8 cellular contexts compared by ENCODE assay signal in the genomic region with DNA sequence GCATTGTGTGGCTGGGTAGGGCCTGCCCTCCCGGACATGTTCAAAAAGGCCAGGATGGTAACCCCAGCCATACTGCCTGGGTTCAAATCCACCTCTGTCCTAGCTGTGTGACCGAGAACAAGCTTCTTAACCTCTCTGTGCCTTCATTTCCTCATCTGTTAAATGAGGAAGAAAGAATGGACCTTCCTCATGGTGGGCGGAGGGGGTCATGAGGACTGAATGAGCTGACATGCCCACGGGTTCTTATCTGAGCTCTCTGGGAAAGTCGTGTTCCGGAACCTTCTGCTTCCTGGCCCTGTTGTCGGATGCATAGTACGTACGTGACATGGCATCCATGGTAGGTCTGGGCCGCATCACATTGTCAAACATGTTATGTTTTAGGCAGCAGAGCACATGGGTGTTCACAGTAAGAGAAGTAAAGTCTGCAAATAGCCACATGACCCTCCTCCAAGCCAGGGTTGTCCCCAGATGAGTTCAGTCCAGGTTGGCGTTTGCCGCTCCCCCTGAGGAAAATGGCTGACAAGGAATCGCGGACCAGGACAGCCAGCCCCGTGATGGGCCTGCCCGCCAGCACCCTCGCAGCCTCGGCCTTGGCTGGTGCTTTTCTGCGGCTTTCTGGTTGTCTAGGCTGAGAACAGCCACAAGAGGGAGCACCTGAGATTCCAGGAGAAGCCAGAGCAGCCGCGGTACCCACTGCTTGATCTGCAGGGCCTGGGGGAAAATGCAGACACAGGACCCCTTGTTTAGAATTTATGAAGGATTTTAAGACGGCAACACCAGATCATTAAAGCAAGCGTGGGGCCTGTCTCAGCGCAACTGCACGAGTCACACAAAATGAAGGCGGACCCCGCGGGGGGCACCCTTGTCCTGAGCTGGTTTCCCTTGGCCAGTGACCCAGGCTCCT. TPM values are rescaled to one million over a fixed set of nuclear protein-coding genes. Genes with fewer than 3 reads are reported as not detected.
DNase-seq lines count a peak whose midpoint lies in the region; ATAC-seq and TF ChIP-seq lines count a peak whose summit lies in the region.

No MANE protein-coding gene starts in this region.

- CTCF ChIA-PET in HEK293T (lab: Yijun Ruan, JAX): interaction anchor here (0.5 to 1.5 kb wide), 10 partner anchors 8 to 169 kb away, joined by 3 to 5 read pairs (median 3); partner anchors contain the start of genes CA11 and HSD17B14
- CTCF ChIA-PET in activated CD8-positive, alpha-beta T cell treated with anti-CD3 and anti-CD28 coated beads for 36 hours (lab: Charles Lee): interaction anchor here (0.6 to 3.1 kb wide), 29 partner anchors 8 to 297 kb away, joined by 3 to 18 read pairs (median 4); partner anchors contain the start of genes CA11 and RASIP1

- H3K27ac Mint-ChIP-seq in activated CD8-positive, alpha-beta T cell treated with anti-CD3 and anti-CD28 coated beads for 36 hours: no peak overlapping the region

- peak; percentile 92 for TF ChIP-seq CTCF in BE2C (IDR thresholded peaks at IDR 0.05; ENCODE audit: low read depth, low read length)
- TF ChIP-seq CTCF in activated CD8-positive, alpha-beta T cell treated with anti-CD3 and anti-CD28 coated beads for 36 hours (IDR thresholded peaks at IDR 0.05): peak; percentile 75
- peak; percentile 87 for TF ChIP-seq CTCF in lung (IDR thresholded peaks at IDR 0.05; ENCODE audit: control extremely low read depth, extremely low read depth)

- H3K4me3 Mint-ChIP-seq in activated CD8-positive, alpha-beta T cell treated with anti-CD3 and anti-CD28 coated beads for 36 hours: no peak overlapping the region

- H3K4me1 Mint-ChIP-seq in activated CD8-positive, alpha-beta T cell treated with anti-CD3 and anti-CD28 coated beads for 36 hours (ENCODE audit: low read depth): peaks cover 3% of the 10 kb centered on the region

- H3K27me3 ChIP-seq in BE2C (no peaks in the 10 kb centered on the region), lung (ENCODE audit: control insufficient read depth, insufficient read depth) (no peaks in the 10 kb centered on the region)

- DNase-seq in BE2C: peak; percentile 90
- DNase-seq in HEK293T (ENCODE audit: extremely low spot score): peak; percentile 93
- peak; percentile 69 for DNase-seq in NCI-H82 treated with DMSO at 0.1 percent for 48 hours (lab: John Stamatoyannopoulos, UW; ENCODE audit: unreplicated experiment)
- peak; percentile 85 for DNase-seq in activated CD8-positive, alpha-beta T cell treated with anti-CD3 and anti-CD28 coated beads for 36 hours
- peak; percentile 88 for DNase-seq in ecto neural progenitor cell (ENCODE audit: low spot score)
- DNase-seq in lung (ENCODE audit: low spot score): peak; percentile 79
- DNase-seq in stimulated activated CD8-positive, alpha-beta memory T cell treated with anti-CD3 and anti-CD28 coated beads, Interleukin-12 subunit alpha, Interleukin-12 subunit beta, amount 100 ng/mL, for 1 hour (ENCODE audit: low read depth): peak; percentile 57

- intact Hi-C loops in activated CD8-positive, alpha-beta T cell treated with anti-CD3 and anti-CD28 coated beads for 36 hours (cut with micrococcal nuclease): no loop called here

- no peaks in the 10 kb centered on the region for H3K9me3 Mint-ChIP-seq in activated CD8-positive, alpha-beta T cell treated with anti-CD3 and anti-CD28 coated beads for 36 hours

- no peaks in the 10 kb centered on the region for H3K36me3 Mint-ChIP-seq in activated CD8-positive, alpha-beta T cell treated with anti-CD3 and anti-CD28 coated beads for 36 hours (ENCODE audit: low read depth)

- POLR2A ChIA-PET in HEK293T (lab: Yijun Ruan, JAX): interaction anchor here (0.9 to 2.4 kb wide), 6 partner anchors 29 to 197 kb away, joined by 3 to 8 read pairs (median 3); partner anchors contain the start of genes PPP1R15A, RPL18 and SPHK2
- POLR2A ChIA-PET in activated CD8-positive, alpha-beta T cell treated with anti-CD3 and anti-CD28 coated beads for 36 hours (lab: Charles Lee): interaction anchor here (0.6 to 0.9 kb wide), 2 partner anchors 52 to 142 kb away, joined by 3 to 4 read pairs; no protein-coding TSS in a partner anchor

- H3K4me1 ChIP-seq in BE2C (peaks cover 4% of the 10 kb centered on the region; the same call in 1 of the 2 replicates), lung (ENCODE audit: control insufficient read depth in 2 of 2, insufficient read depth in 2 of 2, low read length in 2 of 2) (peaks cover 0 to 7% of the 10 kb centered on the region in 2 donors)

- no peaks in the 10 kb centered on the region for H3K36me3 ChIP-seq in BE2C
- H3K36me3 ChIP-seq in lung (ENCODE audit: control insufficient read depth in 2 of 2, insufficient read depth in 2 of 2, low read length in 2 of 2): no peaks in the 10 kb centered on the region

- no peak overlapping the region for H3K4me3 ChIP-seq in BE2C (ENCODE audit: low read depth, low read length)
- no peak overlapping the region for H3K4me3 ChIP-seq in lung

- H3K9me3 ChIP-seq in BE2C: no peaks in the 10 kb centered on the region
- no peaks in the 10 kb centered on the region for H3K9me3 ChIP-seq in lung (ENCODE audit: control insufficient read depth in 2 of 2, insufficient read depth in 1 of 2, low read length in 1 of 2)

- no peaks in the 10 kb centered on the region for H3K27me3 Mint-ChIP-seq in activated CD8-positive, alpha-beta T cell treated with anti-CD3 and anti-CD28 coated beads for 36 hours

- peak overlapping the region in 1 of 2 donors; percentile 54 for H3K27ac ChIP-seq in lung (ENCODE audit: low read depth in 1 of 2, low read length in 1 of 2)

- ATAC-seq in activated CD8-positive, alpha-beta T cell treated with anti-CD3 and anti-CD28 coated beads for 36 hours: peak; percentile 99
- ATAC-seq in lung (ENCODE audit: insufficient read depth, low FRiP score) (peak; percentile 80), GM21786 (IDR thresholded peaks at IDR 0.05; ENCODE audit: unreplicated experiment) (no peak)

- 36 to 38% methylated on average over 28 of the region's 28 CpGs for WGBS in lung, 2 donors

TF ChIP-seq in HEK293T, 16 proteins besides CTCF, POLR2A, EP300 and RAD21:
- TF ChIP-seq FOXK2 (IDR thresholded peaks at IDR 0.05) (no peak), ELF4 (IDR thresholded peaks at IDR 0.05) (no peak), HDGF (IDR thresholded peaks at IDR 0.05; ENCODE audit: borderline replicate concordance) (no peak), ZNF384 (IDR thresholded peaks at IDR 0.05) (no peak), ARNT (IDR thresholded peaks at IDR 0.05) (no peak), LEF1 (IDR thresholded peaks at IDR 0.05; ENCODE audit: borderline replicate concordance) (no peak), BHLHE40 (IDR thresholded peaks at IDR 0.05; ENCODE audit: borderline replicate concordance) (no peak), CTBP1 (IDR thresholded peaks at IDR 0.05; ENCODE audit: borderline replicate concordance) (no peak), L3MBTL2 (conservative IDR thresholded peaks at IDR 0.05) (no peak), FOXM1 (IDR thresholded peaks at IDR 0.05; ENCODE audit: borderline replicate concordance) (no peak), SUZ12 (IDR thresholded peaks at IDR 0.05) (no peak)
- TF ChIP-seq, protein P1, sequence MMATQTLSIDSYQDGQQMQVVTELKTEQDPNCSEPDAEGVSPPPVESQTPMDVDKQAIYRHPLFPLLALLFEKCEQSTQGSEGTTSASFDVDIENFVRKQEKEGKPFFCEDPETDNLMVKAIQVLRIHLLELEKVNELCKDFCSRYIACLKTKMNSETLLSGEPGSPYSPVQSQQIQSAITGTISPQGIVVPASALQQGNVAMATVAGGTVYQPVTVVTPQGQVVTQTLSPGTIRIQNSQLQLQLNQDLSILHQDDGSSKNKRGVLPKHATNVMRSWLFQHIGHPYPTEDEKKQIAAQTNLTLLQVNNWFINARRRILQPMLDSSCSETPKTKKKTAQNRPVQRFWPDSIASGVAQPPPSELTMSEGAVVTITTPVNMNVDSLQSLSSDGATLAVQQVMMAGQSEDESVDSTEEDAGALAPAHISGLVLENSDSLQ (IDR thresholded peaks at IDR 0.05): no peak

RNA-seq across cellular contexts. Expression of gene NTN5, which starts 2.4 kb away (rescaled TPM):
- not detected for polyA plus RNA-seq in BE2C (2012; ENCODE audit: insufficient read depth, insufficient read length, low read depth)
- total RNA-seq in activated CD8-positive, alpha-beta T cell treated with anti-CD3 and anti-CD28 coated beads for 36 hours: under 1 TPM; 0.16 to 0.83 TPM
- total RNA-seq in lung: under 1 TPM; 0.26 to 0.28 TPM
- under 1 TPM; 0.11 to 0.28 TPM for polyA plus RNA-seq in lung

RNA-seq across cellular contexts. Expression of gene FUT2, which starts 20.6 kb away (rescaled TPM):
- polyA plus RNA-seq in BE2C (2012; ENCODE audit: insufficient read depth, insufficient read length, low read depth): 3.1 TPM
- not detected for total RNA-seq in activated CD8-positive, alpha-beta T cell treated with anti-CD3 and anti-CD28 coated beads for 36 hours
- total RNA-seq in lung: 1 to 10 TPM in 1 of 2 donors, under 1 TPM in 1; 0.40 to 5.6 TPM
- polyA plus RNA-seq in lung: 1 to 10 TPM; 4.4 to 6.5 TPM

RNA-seq across cellular contexts. Expression of gene CA11, which starts 29.2 kb away (rescaled TPM):
- 31.1 TPM for polyA plus RNA-seq in BE2C (2012; ENCODE audit: insufficient read depth, insufficient read length, low read depth)
- 10 to 100 TPM; 11.1 to 13.0 TPM for total RNA-seq in activated CD8-positive, alpha-beta T cell treated with anti-CD3 and anti-CD28 coated beads for 36 hours
- total RNA-seq in lung: 1 to 10 TPM in 1 of 2 donors, under 1 TPM in 1; 0.88 to 5.4 TPM
- polyA plus RNA-seq in lung: 10 to 100 TPM in 1 of 2 donors, 1 to 10 TPM in 1; 4.8 to 13.0 TPM

RNA-seq across cellular contexts. Expression of gene DBP, which starts 38.0 kb away (rescaled TPM):
- 47.7 TPM for polyA plus RNA-seq in BE2C (2012; ENCODE audit: insufficient read depth, insufficient read length, low read depth)
- 10 to 100 TPM; 10.8 to 13.1 TPM for total RNA-seq in activated CD8-positive, alpha-beta T cell treated with anti-CD3 and anti-CD28 coated beads for 36 hours
- 10 to 100 TPM in 1 of 2 donors, 1 to 10 TPM in 1; 9.4 to 10.3 TPM for total RNA-seq in lung
- polyA plus RNA-seq in lung: 10 to 100 TPM in 1 of 2 donors, 1 to 10 TPM in 1; 6.8 to 16.8 TPM

RNA-seq across cellular contexts. Expression of gene MAMSTR, which starts 44.4 kb away (rescaled TPM):
- polyA plus RNA-seq in BE2C (2012; ENCODE audit: insufficient read depth, insufficient read length, low read depth): 1.8 TPM
- total RNA-seq in activated CD8-positive, alpha-beta T cell treated with anti-CD3 and anti-CD28 coated beads for 36 hours: 1 to 10 TPM in 1 of 2 experiments, under 1 TPM in 1; 0.56 to 1.0 TPM
- 1 to 10 TPM; 1.3 to 1.5 TPM for total RNA-seq in lung
- polyA plus RNA-seq in lung: 1 to 10 TPM in 1 of 2 donors, under 1 TPM in 1; 0.48 to 1.2 TPM
